17 cellular contexts compared by ENCODE assay signal in the genomic region with DNA sequence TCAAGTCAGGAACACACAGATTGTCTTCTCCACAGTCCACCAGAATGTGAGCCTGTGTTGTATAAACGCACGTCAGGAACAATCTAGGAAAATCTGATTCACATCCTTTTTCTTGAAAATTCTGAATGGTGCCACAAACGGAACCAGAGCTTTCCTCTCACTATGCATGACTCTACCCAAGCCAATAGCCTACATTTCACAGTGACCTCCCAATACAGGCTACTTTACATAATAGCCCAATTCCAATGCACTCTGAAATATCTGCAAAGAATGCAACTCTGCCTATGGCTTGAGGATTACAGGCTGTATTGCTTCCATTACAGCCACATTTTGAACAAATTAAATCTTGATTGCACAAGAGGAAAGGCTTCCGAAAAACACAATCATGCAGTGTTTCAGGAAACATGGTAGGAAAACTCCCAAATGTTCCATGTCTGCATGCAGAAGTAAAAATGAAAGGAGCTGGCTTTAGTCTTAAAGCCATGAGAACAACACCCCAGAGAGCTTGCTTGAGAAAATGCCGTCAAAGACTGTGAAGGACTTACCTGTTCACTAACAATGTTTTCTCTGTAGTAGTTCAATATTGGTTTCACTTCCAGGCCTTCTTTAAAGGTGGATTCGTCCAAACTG.
DNase-seq lines count a peak whose midpoint lies in the region; ATAC-seq and TF ChIP-seq lines count a peak whose summit lies in the region.
"Had no signal": no experiment of that assay in that cellular context is flagged by ENCODE, and none has a peak within 500 bp of the region (broad histone marks: within the 10 kb centered on the region; RNA-seq: fewer than 3 reads in every experiment).

No MANE protein-coding gene starts in this region.

- no peaks in the 10 kb centered on the region for H3K79me2 ChIP-seq in GM23248 (ENCODE audit: insufficient read depth)

- peak overlapping the region; percentile 36; the same call in 1 of the 2 replicates for H2AFZ ChIP-seq in GM23248

- no peaks in the 10 kb centered on the region for H3K9me2 ChIP-seq in GM23248 (ENCODE audit: insufficient read depth)

- H3F3A ChIP-seq in GM23248 (ENCODE audit: insufficient read depth): peaks cover 12% of the 10 kb centered on the region; the same call in 1 of the 2 replicates

- in situ Hi-C loops in GM23248 (cut with MboI): no loop called here

- peak in 3 of 4 donors; percentile 16 to 79 (median 66) for ATAC-seq in heart left ventricle
- ATAC-seq in Right ventricle myocardium superior (ENCODE audit: poor library complexity): no peak
- ATAC-seq in HG03025 (IDR thresholded peaks at IDR 0.05; ENCODE audit: low FRiP score, unreplicated experiment): no peak

- no peak for TF ChIP-seq POLR2A in heart left ventricle (IDR thresholded peaks at IDR 0.05)

- intact Hi-C loops in heart left ventricle (cut with DNase I): no loop called here
- intact Hi-C loops in Right ventricle myocardium superior (cut with DNase I): no loop called here

- no peaks in the 10 kb centered on the region for H3K27me3 ChIP-seq in heart left ventricle
- H3K27me3 ChIP-seq in GM23248 (replicated peaks; ENCODE audit: insufficient read depth): no peaks in the 10 kb centered on the region
- H3K27me3 ChIP-seq: SJCRH30 had no signal

- no peak for TF ChIP-seq CTCF in heart left ventricle (IDR thresholded peaks at IDR 0.05)

- H3K36me3 ChIP-seq in heart left ventricle: no peaks in the 10 kb centered on the region
- no peaks in the 10 kb centered on the region for H3K36me3 ChIP-seq in GM23248 (ENCODE audit: low read depth)
- H3K36me3 ChIP-seq: SJCRH30 had no signal

- no peaks in the 10 kb centered on the region for H4K20me1 ChIP-seq in GM23248 (ENCODE audit: insufficient read depth)

- peak overlapping the region; percentile 63 for H3K4me2 ChIP-seq in GM23248 (ENCODE audit: unreplicated experiment)

- no peak overlapping the region for H3K9ac ChIP-seq in GM23248

- 63 to 67% (median 64%) methylated on average over 6 of the region's 6 CpGs for WGBS in heart left ventricle, 4 donors
- 9 to 10% methylated on average over 6 of the region's 6 CpGs for WGBS in GM23248 (ENCODE audit: low coverage in 1 of 2, low lambda C conversion rate in 2 of 2, missing lambda C conversion rate in 2 of 2), 2 experiments

- DNase-seq in heart left ventricle (peak in 1 of 5 donors; percentile 11), Right ventricle myocardium superior (no peak), GM23248 (peak; percentile 59), dermis blood vessel endothelial cell (peak; percentile 65), lung microvascular endothelial cell (ENCODE audit: low read depth in 2 of 2) (peak; percentile 44 to 78), cerebellar nuclear complex (lab: John Stamatoyannopoulos, UW) (no peak), C1 segment of cervical spinal cord (lab: John Stamatoyannopoulos, UW) (no peak)
- DNase-seq: DMS 273 treated with DMSO at 0.1 percent for 48 hours, MV-4-11, NCI-H1417 treated with DMSO at 0.1 percent for 48 hours, NCI-H2029, NCI-H2171, NCI-H446, NCI-H69 had no signal

- H3K9me3 ChIP-seq in heart left ventricle (no peaks in the 10 kb centered on the region), GM23248 (ENCODE audit: low read depth) (no peaks in the 10 kb centered on the region)
- H3K9me3 ChIP-seq: SJCRH30 had no signal

- H3K27ac ChIP-seq in heart left ventricle (peak overlapping the region in 9 of 12 donors; percentile 3 to 68 (median 46)), GM23248 (no peak overlapping the region)
- H3K27ac ChIP-seq: 22Rv1, SJCRH30 had no signal

- H3K4me1 ChIP-seq in heart left ventricle (peaks cover 0 to 10% (median 1%) of the 10 kb centered on the region in 12 donors), GM23248 (ENCODE audit: insufficient read depth) (peaks cover 30% of the 10 kb centered on the region)
- H3K4me1 ChIP-seq: SJCRH30 had no signal

- H3K4me3 ChIP-seq in heart left ventricle: no peak overlapping the region
- H3K4me3 ChIP-seq in GM23248: peak overlapping the region; percentile 26; the same call in 1 of the 2 replicates
- H3K4me3 ChIP-seq: SJCRH30 had no signal

Comparison
In these comparisons a context has a peak if more than half of its experiments do, and no peak if none do; other contexts are left out.
1. ATAC-seq: peak in heart left ventricle (3 of 4); none in Right ventricle myocardium superior (single experiment) and HG03025 (single experiment).
2. DNase-seq: peak in GM23248 (single experiment), dermis blood vessel endothelial cell (single experiment) and lung microvascular endothelial cell (2 of 2); none in Right ventricle myocardium superior (single experiment), cerebellar nuclear complex (0 of 2) and C1 segment of cervical spinal cord (0 of 14).